Comparison of ENCODE assay signal across 39 cellular contexts in genomic region chr3:180770639-180771038, GRCh38.
"Had no signal": no experiment of that assay in that cellular context is flagged by ENCODE, and none has a peak within 500 bp of the region (broad histone marks: within the 10 kb centered on the region; RNA-seq: fewer than 3 reads in every experiment).

No MANE protein-coding gene starts in this region.

- H3K36me3 ChIP-seq: adrenal gland, ascending aorta, brain microvascular endothelial cell, breast epithelium, cardiac muscle cell had no signal

- H3K27me3 ChIP-seq: adrenal gland, ascending aorta, body of pancreas, brain microvascular endothelial cell, breast epithelium, cardiac muscle cell had no signal

- H3K9me3 Mint-ChIP-seq: activated naive CD8-positive, alpha-beta T cell treated with anti-CD3 and anti-CD28 coated beads, Interleukin-2, amount 10 ng/mL, durations not matched to agents 7 days and 5 days had no signal

- H3K4me1 ChIP-seq: adrenal gland, ascending aorta, body of pancreas, breast epithelium had no signal

- H3K27ac ChIP-seq: adrenal gland, ascending aorta, body of pancreas, brain microvascular endothelial cell, breast epithelium, cardiac muscle cell had no signal

- H3K27me3 Mint-ChIP-seq: activated naive CD4-positive, alpha-beta T cell treated with anti-CD3 and anti-CD28 coated beads, Interleukin-2, amount 10 ng/mL, durations not matched to agents 7 days and 5 days; activated naive CD4-positive, alpha-beta T cell treated with anti-CD3 and anti-CD28 coated beads, Interleukin-2, amount 50 U/mL, for 24 hours; activated naive CD8-positive, alpha-beta T cell treated with anti-CD3 and anti-CD28 coated beads, Interleukin-2, amount 10 ng/mL, durations not matched to agents 7 days and 5 days; activated naive CD8-positive, alpha-beta T cell treated with anti-CD3 and anti-CD28 coated beads, Interleukin-2, amount 50 U/mL, for 24 hours; activated T-cell treated with anti-CD3 and anti-CD28 coated beads, Interleukin-2, amount 50 U/mL, for 24 hours; activated T-helper 17 cell treated with anti-CD3 and anti-CD28 coated beads, Interleukin-2, amount 50 U/mL, for 72 hours; central memory CD8-positive, alpha-beta T cell had no signal

- H3K9me3 ChIP-seq: adrenal gland, ascending aorta, body of pancreas had no signal

- DNase-seq: activated effector memory CD4-positive, alpha-beta T cell treated with anti-CD3 and anti-CD28 coated beads, Interleukin-2, amount 50 U/mL, for 16 hours; activated effector memory CD4-positive, alpha-beta T cell treated with Interleukin-2 at 50 U/mL for 16 hours; activated gamma-delta T cell; activated gamma-delta T cell treated with Interleukin-2 at 50 U/mL for 16 hours; activated naive CD4-positive, alpha-beta T cell; activated naive CD4-positive, alpha-beta T cell treated with anti-CD3 and anti-CD28 coated beads for 36 hours; activated naive CD4-positive, alpha-beta T cell treated with anti-CD3 and anti-CD28 coated beads, Interleukin-2, amount 10 ng/mL, durations not matched to agents 7 days and 5 days; activated naive CD4-positive, alpha-beta T cell treated with anti-CD3 and anti-CD28 coated beads, Interleukin-2, amount 50 U/mL, for 16 hours; activated naive CD4-positive, alpha-beta T cell treated with Interleukin-2 at 50 U/mL for 16 hours; activated naive CD8-positive, alpha-beta T cell treated with anti-CD3 and anti-CD28 coated beads for 36 hours; activated naive CD8-positive, alpha-beta T cell treated with anti-CD3 and anti-CD28 coated beads, Interleukin-2, amount 10 ng/mL, durations not matched to agents 7 days and 5 days; activated naive CD8-positive, alpha-beta T cell treated with anti-CD3 and anti-CD28 coated beads, Interleukin-2, amount 50 U/mL, for 24 hours; activated T-cell treated with anti-CD3 and anti-CD28 coated beads, Interleukin-2, amount 50 U/mL, for 24 hours; activated T-cell treated with anti-CD3 and anti-CD28 coated beads, Interleukin-2, amount 50 U/mL, for 4 hours; activated T-cell treated with anti-CD3 and anti-CD28 coated beads, Interleukin-2, amount 50 U/mL, for 48 hours; activated T-cell treated with anti-CD3 and anti-CD28 coated beads, Interleukin-2, amount 50 U/mL, for 72 hours; adrenal gland; amniotic stem cell; amygdala; anterior cingulate cortex; aorta; body of pancreas; brain microvascular endothelial cell; caudate nucleus; central memory CD4-positive, alpha-beta T cell; cerebellar nuclear complex had no signal

- H3K4me3 ChIP-seq: adrenal gland, ascending aorta, body of pancreas, breast epithelium, cardiac muscle cell had no signal

- ATAC-seq: activated naive CD4-positive, alpha-beta T cell treated with anti-CD3 and anti-CD28 coated beads, Interleukin-2, amount 50 U/mL, for 72 hours; activated naive CD8-positive, alpha-beta T cell treated with anti-CD3 and anti-CD28 coated beads, Interleukin-2, amount 50 U/mL, for 24 hours; activated T-cell treated with anti-CD3 and anti-CD28 coated beads, Interleukin-2, amount 50 U/mL, for 4 hours; activated T-cell treated with anti-CD3 and anti-CD28 coated beads, Interleukin-2, amount 50 U/mL, for 72 hours; activated T-helper 17 cell treated with anti-CD3 and anti-CD28 coated beads, Interleukin-2, amount 50 U/mL, for 72 hours; body of pancreas had no signal

- H3K4me1 Mint-ChIP-seq: activated naive CD4-positive, alpha-beta T cell treated with anti-CD3 and anti-CD28 coated beads, Interleukin-2, amount 10 ng/mL, durations not matched to agents 7 days and 5 days; activated naive CD4-positive, alpha-beta T cell treated with anti-CD3 and anti-CD28 coated beads, Interleukin-2, amount 50 U/mL, for 24 hours; activated naive CD8-positive, alpha-beta T cell treated with anti-CD3 and anti-CD28 coated beads for 36 hours; activated naive CD8-positive, alpha-beta T cell treated with anti-CD3 and anti-CD28 coated beads, Interleukin-2, amount 10 ng/mL, durations not matched to agents 7 days and 5 days; activated naive CD8-positive, alpha-beta T cell treated with anti-CD3 and anti-CD28 coated beads, Interleukin-2, amount 50 U/mL, for 24 hours; activated T-helper 17 cell treated with anti-CD3 and anti-CD28 coated beads, Interleukin-2, amount 50 U/mL, for 72 hours; brain; central memory CD8-positive, alpha-beta T cell had no signal

- H3K4me3 Mint-ChIP-seq: activated naive CD4-positive, alpha-beta T cell treated with anti-CD3 and anti-CD28 coated beads for 36 hours; activated naive CD4-positive, alpha-beta T cell treated with anti-CD3 and anti-CD28 coated beads, Interleukin-2, amount 10 ng/mL, durations not matched to agents 7 days and 5 days; activated naive CD4-positive, alpha-beta T cell treated with anti-CD3 and anti-CD28 coated beads, Interleukin-2, amount 50 U/mL, for 24 hours; activated naive CD8-positive, alpha-beta T cell; activated naive CD8-positive, alpha-beta T cell treated with anti-CD3 and anti-CD28 coated beads for 36 hours; activated naive CD8-positive, alpha-beta T cell treated with anti-CD3 and anti-CD28 coated beads, Interleukin-2, amount 10 ng/mL, durations not matched to agents 7 days and 5 days; activated naive CD8-positive, alpha-beta T cell treated with anti-CD3 and anti-CD28 coated beads, Interleukin-2, amount 50 U/mL, for 24 hours; activated T-cell treated with anti-CD3 and anti-CD28 coated beads, Interleukin-2, amount 50 U/mL, for 24 hours; activated T-cell treated with anti-CD3 and anti-CD28 coated beads, Interleukin-2, amount 50 U/mL, for 4 hours; activated T-cell treated with anti-CD3 and anti-CD28 coated beads, Interleukin-2, amount 50 U/mL, for 72 hours; activated T-helper 1 cell treated with anti-CD3 and anti-CD28 coated beads, Interleukin-12 subunit alpha, Interleukin-12 subunit beta, Interleukin-2, Interleukin-4 antibody, amounts not matched to agents 30 ng/mL and 10 ng/mL and 1 ng/mL, durations not matched to agents 14 hours and 24 hours and 36 hours; activated T-helper 17 cell treated with anti-CD3 and anti-CD28 coated beads, Interleukin-2, amount 50 U/mL, for 72 hours; brain; central memory CD8-positive, alpha-beta T cell had no signal

- H3K36me3 Mint-ChIP-seq: activated naive CD4-positive, alpha-beta T cell treated with anti-CD3 and anti-CD28 coated beads, Interleukin-2, amount 10 ng/mL, durations not matched to agents 7 days and 5 days; activated naive CD4-positive, alpha-beta T cell treated with anti-CD3 and anti-CD28 coated beads, Interleukin-2, amount 50 U/mL, for 24 hours; activated naive CD8-positive, alpha-beta T cell; activated naive CD8-positive, alpha-beta T cell treated with anti-CD3 and anti-CD28 coated beads for 36 hours; activated naive CD8-positive, alpha-beta T cell treated with anti-CD3 and anti-CD28 coated beads, Interleukin-2, amount 10 ng/mL, durations not matched to agents 7 days and 5 days; brain had no signal

- FAIRE-seq: astrocyte, bronchial epithelial cell had no signal

- H3K27ac Mint-ChIP-seq: activated naive CD4-positive, alpha-beta T cell treated with anti-CD3 and anti-CD28 coated beads for 36 hours; activated naive CD4-positive, alpha-beta T cell treated with anti-CD3 and anti-CD28 coated beads, Interleukin-2, amount 10 ng/mL, durations not matched to agents 7 days and 5 days; activated naive CD4-positive, alpha-beta T cell treated with anti-CD3 and anti-CD28 coated beads, Interleukin-2, amount 50 U/mL, for 24 hours; activated naive CD4-positive, alpha-beta T cell treated with anti-CD3 and anti-CD28 coated beads, Interleukin-2, amount 50 U/mL, for 72 hours; activated naive CD8-positive, alpha-beta T cell; activated naive CD8-positive, alpha-beta T cell treated with anti-CD3 and anti-CD28 coated beads for 36 hours; activated naive CD8-positive, alpha-beta T cell treated with anti-CD3 and anti-CD28 coated beads, Interleukin-2, amount 10 ng/mL, durations not matched to agents 7 days and 5 days; activated naive CD8-positive, alpha-beta T cell treated with anti-CD3 and anti-CD28 coated beads, Interleukin-2, amount 50 U/mL, for 24 hours; activated T-cell treated with anti-CD3 and anti-CD28 coated beads, Interleukin-2, amount 50 U/mL, for 24 hours; activated T-cell treated with anti-CD3 and anti-CD28 coated beads, Interleukin-2, amount 50 U/mL, for 72 hours; activated T-helper 1 cell treated with anti-CD3 and anti-CD28 coated beads, Interleukin-12 subunit alpha, Interleukin-12 subunit beta, Interleukin-2, Interleukin-4 antibody, amounts not matched to agents 30 ng/mL and 10 ng/mL and 1 ng/mL, durations not matched to agents 14 hours and 24 hours and 36 hours; activated T-helper 17 cell treated with anti-CD3 and anti-CD28 coated beads, Interleukin-2, amount 50 U/mL, for 72 hours; activated T-helper 2 cell treated with anti-CD3 and anti-CD28 coated beads, Interferon-gamma antibody, Interleukin-2, Interleukin-4, amounts not matched to agents 10 μg/mL and 5 μg/mL and 100 μg/mL, durations not matched to agents 14 hours and 24 hours and 36 hours; brain had no signal
